In the genomic region with DNA sequence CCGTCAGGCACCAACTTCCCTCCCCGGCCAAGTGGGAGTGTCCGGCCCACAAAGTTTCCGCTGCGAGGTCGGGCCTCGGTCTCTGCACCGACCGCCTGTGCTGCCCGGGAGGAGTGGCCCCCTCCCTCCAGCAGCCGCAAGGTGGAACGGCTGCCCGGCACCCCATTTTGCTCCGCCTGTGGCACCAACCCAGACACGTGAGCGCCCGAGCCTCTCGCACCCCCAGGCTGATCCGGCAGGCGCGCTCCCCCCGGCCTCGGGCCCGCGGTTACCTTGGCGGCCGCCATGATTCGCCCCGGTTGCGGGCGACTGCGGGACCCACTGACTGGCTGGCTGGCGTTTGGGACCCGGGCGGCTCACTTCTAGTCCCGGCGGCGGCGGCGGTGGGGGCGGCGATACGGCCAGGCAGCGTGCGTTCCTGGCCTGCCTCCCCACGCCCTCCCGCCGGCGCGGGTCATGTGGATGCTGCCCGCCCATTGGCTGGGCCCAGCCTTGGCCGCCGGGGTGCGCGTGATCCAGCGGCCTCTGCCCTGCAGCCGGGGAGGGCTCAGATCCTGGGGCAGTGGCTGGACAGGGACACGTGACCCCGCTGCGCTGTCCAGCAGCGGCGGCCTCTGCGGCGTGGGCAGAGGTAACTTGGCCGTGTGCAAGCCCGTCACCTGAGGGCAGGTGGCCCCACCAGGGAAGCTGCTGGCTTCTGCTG, we compare ENCODE assay signal across 1 cellular context.
A peak's percentile ranks its signal among the peaks of the same experiment; 100 is the strongest.
TF ChIP-seq lines count a peak whose summit lies in the region.

A gene with protein sequence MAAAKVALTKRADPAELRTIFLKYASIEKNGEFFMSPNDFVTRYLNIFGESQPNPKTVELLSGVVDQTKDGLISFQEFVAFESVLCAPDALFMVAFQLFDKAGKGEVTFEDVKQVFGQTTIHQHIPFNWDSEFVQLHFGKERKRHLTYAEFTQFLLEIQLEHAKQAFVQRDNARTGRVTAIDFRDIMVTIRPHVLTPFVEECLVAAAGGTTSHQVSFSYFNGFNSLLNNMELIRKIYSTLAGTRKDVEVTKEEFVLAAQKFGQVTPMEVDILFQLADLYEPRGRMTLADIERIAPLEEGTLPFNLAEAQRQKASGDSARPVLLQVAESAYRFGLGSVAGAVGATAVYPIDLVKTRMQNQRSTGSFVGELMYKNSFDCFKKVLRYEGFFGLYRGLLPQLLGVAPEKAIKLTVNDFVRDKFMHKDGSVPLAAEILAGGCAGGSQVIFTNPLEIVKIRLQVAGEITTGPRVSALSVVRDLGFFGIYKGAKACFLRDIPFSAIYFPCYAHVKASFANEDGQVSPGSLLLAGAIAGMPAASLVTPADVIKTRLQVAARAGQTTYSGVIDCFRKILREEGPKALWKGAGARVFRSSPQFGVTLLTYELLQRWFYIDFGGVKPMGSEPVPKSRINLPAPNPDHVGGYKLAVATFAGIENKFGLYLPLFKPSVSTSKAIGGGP (minus strand): TSS at position 429 of the 703 bp plus-strand sequence. CDS start 142 bp downstream, at position 287.

TF ChIP-seq in GM12878, 131 proteins besides CTCF, POLR2A, EP300 and RAD21 (continued from another document and continues in another):
- TF ChIP-seq, protein P1, sequence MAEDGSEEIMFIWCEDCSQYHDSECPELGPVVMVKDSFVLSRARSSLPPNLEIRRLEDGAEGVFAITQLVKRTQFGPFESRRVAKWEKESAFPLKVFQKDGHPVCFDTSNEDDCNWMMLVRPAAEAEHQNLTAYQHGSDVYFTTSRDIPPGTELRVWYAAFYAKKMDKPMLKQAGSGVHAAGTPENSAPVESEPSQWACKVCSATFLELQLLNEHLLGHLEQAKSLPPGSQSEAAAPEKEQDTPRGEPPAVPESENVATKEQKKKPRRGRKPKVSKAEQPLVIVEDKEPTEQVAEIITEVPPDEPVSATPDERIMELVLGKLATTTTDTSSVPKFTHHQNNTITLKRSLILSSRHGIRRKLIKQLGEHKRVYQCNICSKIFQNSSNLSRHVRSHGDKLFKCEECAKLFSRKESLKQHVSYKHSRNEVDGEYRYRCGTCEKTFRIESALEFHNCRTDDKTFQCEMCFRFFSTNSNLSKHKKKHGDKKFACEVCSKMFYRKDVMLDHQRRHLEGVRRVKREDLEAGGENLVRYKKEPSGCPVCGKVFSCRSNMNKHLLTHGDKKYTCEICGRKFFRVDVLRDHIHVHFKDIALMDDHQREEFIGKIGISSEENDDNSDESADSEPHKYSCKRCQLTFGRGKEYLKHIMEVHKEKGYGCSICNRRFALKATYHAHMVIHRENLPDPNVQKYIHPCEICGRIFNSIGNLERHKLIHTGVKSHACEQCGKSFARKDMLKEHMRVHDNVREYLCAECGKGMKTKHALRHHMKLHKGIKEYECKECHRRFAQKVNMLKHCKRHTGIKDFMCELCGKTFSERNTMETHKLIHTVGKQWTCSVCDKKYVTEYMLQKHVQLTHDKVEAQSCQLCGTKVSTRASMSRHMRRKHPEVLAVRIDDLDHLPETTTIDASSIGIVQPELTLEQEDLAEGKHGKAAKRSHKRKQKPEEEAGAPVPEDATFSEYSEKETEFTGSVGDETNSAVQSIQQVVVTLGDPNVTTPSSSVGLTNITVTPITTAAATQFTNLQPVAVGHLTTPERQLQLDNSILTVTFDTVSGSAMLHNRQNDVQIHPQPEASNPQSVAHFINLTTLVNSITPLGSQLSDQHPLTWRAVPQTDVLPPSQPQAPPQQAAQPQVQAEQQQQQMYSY (CRISPR knock-in tag; IDR thresholded peaks at IDR 0.05) = no peak
- TF ChIP-seq, protein P2, sequence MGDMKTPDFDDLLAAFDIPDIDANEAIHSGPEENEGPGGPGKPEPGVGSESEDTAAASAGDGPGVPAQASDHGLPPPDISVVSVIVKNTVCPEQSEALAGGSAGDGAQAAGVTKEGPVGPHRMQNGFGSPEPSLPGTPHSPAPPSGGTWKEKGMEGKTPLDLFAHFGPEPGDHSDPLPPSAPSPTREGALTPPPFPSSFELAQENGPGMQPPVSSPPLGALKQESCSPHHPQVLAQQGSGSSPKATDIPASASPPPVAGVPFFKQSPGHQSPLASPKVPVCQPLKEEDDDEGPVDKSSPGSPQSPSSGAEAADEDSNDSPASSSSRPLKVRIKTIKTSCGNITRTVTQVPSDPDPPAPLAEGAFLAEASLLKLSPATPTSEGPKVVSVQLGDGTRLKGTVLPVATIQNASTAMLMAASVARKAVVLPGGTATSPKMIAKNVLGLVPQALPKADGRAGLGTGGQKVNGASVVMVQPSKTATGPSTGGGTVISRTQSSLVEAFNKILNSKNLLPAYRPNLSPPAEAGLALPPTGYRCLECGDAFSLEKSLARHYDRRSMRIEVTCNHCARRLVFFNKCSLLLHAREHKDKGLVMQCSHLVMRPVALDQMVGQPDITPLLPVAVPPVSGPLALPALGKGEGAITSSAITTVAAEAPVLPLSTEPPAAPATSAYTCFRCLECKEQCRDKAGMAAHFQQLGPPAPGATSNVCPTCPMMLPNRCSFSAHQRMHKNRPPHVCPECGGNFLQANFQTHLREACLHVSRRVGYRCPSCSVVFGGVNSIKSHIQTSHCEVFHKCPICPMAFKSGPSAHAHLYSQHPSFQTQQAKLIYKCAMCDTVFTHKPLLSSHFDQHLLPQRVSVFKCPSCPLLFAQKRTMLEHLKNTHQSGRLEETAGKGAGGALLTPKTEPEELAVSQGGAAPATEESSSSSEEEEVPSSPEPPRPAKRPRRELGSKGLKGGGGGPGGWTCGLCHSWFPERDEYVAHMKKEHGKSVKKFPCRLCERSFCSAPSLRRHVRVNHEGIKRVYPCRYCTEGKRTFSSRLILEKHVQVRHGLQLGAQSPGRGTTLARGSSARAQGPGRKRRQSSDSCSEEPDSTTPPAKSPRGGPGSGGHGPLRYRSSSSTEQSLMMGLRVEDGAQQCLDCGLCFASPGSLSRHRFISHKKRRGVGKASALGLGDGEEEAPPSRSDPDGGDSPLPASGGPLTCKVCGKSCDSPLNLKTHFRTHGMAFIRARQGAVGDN (IDR thresholded peaks at IDR 0.05) = peak; percentile 86; the same call in 1 of the 2 replicates
- TF ChIP-seq, protein P3, sequence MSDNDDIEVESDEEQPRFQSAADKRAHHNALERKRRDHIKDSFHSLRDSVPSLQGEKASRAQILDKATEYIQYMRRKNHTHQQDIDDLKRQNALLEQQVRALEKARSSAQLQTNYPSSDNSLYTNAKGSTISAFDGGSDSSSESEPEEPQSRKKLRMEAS (IDR thresholded peaks at IDR 0.05; ENCODE audit: low read depth, low read length) = peak; percentile 92
- no peak for TF ChIP-seq BCL11A (IDR thresholded peaks at IDR 0.05; ENCODE audit: low read depth, low read length)
- TF ChIP-seq EGR1 (IDR thresholded peaks at IDR 0.05; ENCODE audit: borderline replicate concordance in 1 of 2, low read depth in 2 of 2, low read length in 2 of 2) = peak in 1 of 2 experiments; percentile 48; a peak in 1 of 3 replicates
- TF ChIP-seq, protein P4, sequence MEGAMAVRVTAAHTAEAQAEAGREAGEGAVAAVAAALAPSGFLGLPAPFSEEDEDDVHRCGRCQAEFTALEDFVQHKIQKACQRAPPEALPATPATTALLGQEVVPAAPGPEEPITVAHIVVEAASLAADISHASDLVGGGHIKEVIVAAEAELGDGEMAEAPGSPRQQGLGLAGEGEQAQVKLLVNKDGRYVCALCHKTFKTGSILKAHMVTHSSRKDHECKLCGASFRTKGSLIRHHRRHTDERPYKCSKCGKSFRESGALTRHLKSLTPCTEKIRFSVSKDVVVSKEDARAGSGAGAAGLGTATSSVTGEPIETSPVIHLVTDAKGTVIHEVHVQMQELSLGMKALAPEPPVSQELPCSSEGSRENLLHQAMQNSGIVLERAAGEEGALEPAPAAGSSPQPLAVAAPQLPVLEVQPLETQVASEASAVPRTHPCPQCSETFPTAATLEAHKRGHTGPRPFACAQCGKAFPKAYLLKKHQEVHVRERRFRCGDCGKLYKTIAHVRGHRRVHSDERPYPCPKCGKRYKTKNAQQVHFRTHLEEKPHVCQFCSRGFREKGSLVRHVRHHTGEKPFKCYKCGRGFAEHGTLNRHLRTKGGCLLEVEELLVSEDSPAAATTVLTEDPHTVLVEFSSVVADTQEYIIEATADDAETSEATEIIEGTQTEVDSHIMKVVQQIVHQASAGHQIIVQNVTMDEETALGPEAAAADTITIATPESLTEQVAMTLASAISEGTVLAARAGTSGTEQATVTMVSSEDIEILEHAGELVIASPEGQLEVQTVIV (IDR thresholded peaks at IDR 0.05; ENCODE audit: borderline replicate concordance, partially characterized antibody) = no peak
- peak; percentile 70 for TF ChIP-seq IKZF1 (conservative IDR thresholded peaks at IDR 0.05)
- TF ChIP-seq, protein P5, sequence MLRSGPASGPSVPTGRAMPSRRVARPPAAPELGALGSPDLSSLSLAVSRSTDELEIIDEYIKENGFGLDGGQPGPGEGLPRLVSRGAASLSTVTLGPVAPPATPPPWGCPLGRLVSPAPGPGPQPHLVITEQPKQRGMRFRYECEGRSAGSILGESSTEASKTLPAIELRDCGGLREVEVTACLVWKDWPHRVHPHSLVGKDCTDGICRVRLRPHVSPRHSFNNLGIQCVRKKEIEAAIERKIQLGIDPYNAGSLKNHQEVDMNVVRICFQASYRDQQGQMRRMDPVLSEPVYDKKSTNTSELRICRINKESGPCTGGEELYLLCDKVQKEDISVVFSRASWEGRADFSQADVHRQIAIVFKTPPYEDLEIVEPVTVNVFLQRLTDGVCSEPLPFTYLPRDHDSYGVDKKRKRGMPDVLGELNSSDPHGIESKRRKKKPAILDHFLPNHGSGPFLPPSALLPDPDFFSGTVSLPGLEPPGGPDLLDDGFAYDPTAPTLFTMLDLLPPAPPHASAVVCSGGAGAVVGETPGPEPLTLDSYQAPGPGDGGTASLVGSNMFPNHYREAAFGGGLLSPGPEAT (IDR thresholded peaks at IDR 0.05; ENCODE audit: low read depth) = 0 out of 2 replicates have a peak, but pooled peaks have one; percentile 30
- no peak for TF ChIP-seq KAT2A (conservative IDR thresholded peaks at IDR 0.05; ENCODE audit: control insufficient read depth, low read depth, low read length)
- TF ChIP-seq RAD51 (IDR thresholded peaks at IDR 0.05) = peak; percentile 91
- TF ChIP-seq IKZF2 (IDR thresholded peaks at IDR 0.05) = no peak; a peak in 1 of 4 replicates
- TF ChIP-seq MXI1 (IDR thresholded peaks at IDR 0.05; ENCODE audit: low read depth, low read length) = peak; percentile 87
- no peak for TF ChIP-seq NR2C2 (IDR thresholded peaks at IDR 0.05; ENCODE audit: borderline replicate concordance, control insufficient read depth, insufficient read length, low read depth)
- TF ChIP-seq BACH1 (IDR thresholded peaks at IDR 0.05; ENCODE audit: borderline replicate concordance) = peak; percentile 46; the same call in 1 of the 2 replicates
- peak; percentile 87 for TF ChIP-seq YY1 (IDR thresholded peaks at IDR 0.05; ENCODE audit: low read depth, low read length)
- TF ChIP-seq MYB (IDR thresholded peaks at IDR 0.05; ENCODE audit: borderline replicate concordance, low read depth, low read length) = no peak
- TF ChIP-seq, protein P6, sequence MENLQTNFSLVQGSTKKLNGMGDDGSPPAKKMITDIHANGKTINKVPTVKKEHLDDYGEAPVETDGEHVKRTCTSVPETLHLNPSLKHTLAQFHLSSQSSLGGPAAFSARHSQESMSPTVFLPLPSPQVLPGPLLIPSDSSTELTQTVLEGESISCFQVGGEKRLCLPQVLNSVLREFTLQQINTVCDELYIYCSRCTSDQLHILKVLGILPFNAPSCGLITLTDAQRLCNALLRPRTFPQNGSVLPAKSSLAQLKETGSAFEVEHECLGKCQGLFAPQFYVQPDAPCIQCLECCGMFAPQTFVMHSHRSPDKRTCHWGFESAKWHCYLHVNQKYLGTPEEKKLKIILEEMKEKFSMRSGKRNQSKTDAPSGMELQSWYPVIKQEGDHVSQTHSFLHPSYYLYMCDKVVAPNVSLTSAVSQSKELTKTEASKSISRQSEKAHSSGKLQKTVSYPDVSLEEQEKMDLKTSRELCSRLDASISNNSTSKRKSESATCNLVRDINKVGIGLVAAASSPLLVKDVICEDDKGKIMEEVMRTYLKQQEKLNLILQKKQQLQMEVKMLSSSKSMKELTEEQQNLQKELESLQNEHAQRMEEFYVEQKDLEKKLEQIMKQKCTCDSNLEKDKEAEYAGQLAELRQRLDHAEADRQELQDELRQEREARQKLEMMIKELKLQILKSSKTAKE (IDR thresholded peaks at IDR 0.05; ENCODE audit: low read depth, poor library complexity, severe bottlenecking) = no peak
- TF ChIP-seq CBX3 (IDR thresholded peaks at IDR 0.05; ENCODE audit: borderline replicate concordance, low read depth) = no peak
- 0 out of 2 replicates have a peak, but pooled peaks have one; percentile 5 for TF ChIP-seq FOXK2 (IDR thresholded peaks at IDR 0.05)
- TF ChIP-seq SUZ12 (IDR thresholded peaks at IDR 0.05; ENCODE audit: unreplicated experiment) = no peak
- no peak for TF ChIP-seq SUPT20H (IDR thresholded peaks at IDR 0.05; ENCODE audit: borderline replicate concordance, control insufficient read depth, low read depth, low read length)
- TF ChIP-seq MTA2 (IDR thresholded peaks at IDR 0.05; ENCODE audit: low read depth) = no peak
- no peak for TF ChIP-seq TCF7 (IDR thresholded peaks at IDR 0.05; ENCODE audit: borderline replicate concordance)
- TF ChIP-seq, protein P7, sequence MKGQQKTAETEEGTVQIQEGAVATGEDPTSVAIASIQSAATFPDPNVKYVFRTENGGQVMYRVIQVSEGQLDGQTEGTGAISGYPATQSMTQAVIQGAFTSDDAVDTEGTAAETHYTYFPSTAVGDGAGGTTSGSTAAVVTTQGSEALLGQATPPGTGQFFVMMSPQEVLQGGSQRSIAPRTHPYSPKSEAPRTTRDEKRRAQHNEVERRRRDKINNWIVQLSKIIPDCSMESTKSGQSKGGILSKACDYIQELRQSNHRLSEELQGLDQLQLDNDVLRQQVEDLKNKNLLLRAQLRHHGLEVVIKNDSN (IDR thresholded peaks at IDR 0.05; ENCODE audit: borderline replicate concordance, extremely low read length, insufficient read depth, low read depth, low read length) = peak; percentile 92
- TF ChIP-seq YBX1 (IDR thresholded peaks at IDR 0.05) = no peak
- TF ChIP-seq KLF5 (IDR thresholded peaks at IDR 0.05; ENCODE audit: partially characterized antibody) = no peak
- TF ChIP-seq NR2C1 (IDR thresholded peaks at IDR 0.05) = peak; percentile 30; the same call in 1 of the 2 replicates
- TF ChIP-seq, protein P8, sequence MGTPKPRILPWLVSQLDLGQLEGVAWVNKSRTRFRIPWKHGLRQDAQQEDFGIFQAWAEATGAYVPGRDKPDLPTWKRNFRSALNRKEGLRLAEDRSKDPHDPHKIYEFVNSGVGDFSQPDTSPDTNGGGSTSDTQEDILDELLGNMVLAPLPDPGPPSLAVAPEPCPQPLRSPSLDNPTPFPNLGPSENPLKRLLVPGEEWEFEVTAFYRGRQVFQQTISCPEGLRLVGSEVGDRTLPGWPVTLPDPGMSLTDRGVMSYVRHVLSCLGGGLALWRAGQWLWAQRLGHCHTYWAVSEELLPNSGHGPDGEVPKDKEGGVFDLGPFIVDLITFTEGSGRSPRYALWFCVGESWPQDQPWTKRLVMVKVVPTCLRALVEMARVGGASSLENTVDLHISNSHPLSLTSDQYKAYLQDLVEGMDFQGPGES (IDR thresholded peaks at IDR 0.05) = no peak
- no peak for TF ChIP-seq POU2F2 (IDR thresholded peaks at IDR 0.05; ENCODE audit: borderline replicate concordance, low read depth, low read length)
- peak; percentile 76 for TF ChIP-seq POLR2AphosphoS5 (IDR thresholded peaks at IDR 0.05; ENCODE audit: low read length)
- no peak for TF ChIP-seq SP1 (IDR thresholded peaks at IDR 0.05; ENCODE audit: low read depth, low read length)
- no peak for TF ChIP-seq TAF1 (IDR thresholded peaks at IDR 0.05; ENCODE audit: borderline replicate concordance, low read depth, low read length)
- TF ChIP-seq TCF3 (IDR thresholded peaks at IDR 0.05; ENCODE audit: borderline replicate concordance, insufficient read depth, low read depth, low read length) = 0 out of 2 replicates have a peak, but pooled peaks have one; percentile 19
- peak; percentile 79; the same call in 1 of the 2 replicates for TF ChIP-seq STAT1 (conservative IDR thresholded peaks at IDR 0.05)
- 0 out of 2 replicates have a peak, but pooled peaks have one; percentile 24 for TF ChIP-seq ZNF217 (IDR thresholded peaks at IDR 0.05)
- no peak for TF ChIP-seq CHD2 (IDR thresholded peaks at IDR 0.05; ENCODE audit: borderline replicate concordance, low read depth, low read length)
- no peak for TF ChIP-seq TBL1XR1 (IDR thresholded peaks at IDR 0.05; ENCODE audit: low read depth, low read length)
- no peak for TF ChIP-seq CEBPB (IDR thresholded peaks at IDR 0.05; ENCODE audit: borderline replicate concordance in 1 of 2, low read depth in 2 of 2, low read length in 2 of 2)
